Comparison of ENCODE assay signal across 25 cellular contexts in the genomic region with DNA sequence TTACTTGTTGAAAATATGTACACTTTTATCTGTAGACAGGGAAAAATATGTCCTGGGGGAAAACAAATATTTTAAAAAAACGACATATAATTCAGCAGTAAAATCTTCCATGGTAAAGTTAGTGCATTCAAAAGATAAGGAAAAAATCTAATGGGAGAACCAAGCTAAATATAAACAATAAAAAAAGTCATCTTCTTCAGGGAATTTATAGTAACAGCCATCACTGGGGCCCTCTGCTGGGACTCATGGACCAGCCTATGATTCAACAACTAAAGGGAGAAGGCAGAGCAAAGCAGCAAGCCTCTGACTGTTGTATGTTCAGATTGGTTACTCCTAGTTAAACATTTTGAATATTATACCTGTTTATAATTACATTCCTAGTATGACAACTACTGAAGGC.
DNase-seq lines count a peak whose midpoint lies in the region; ATAC-seq and TF ChIP-seq lines count a peak whose summit lies in the region.
"Had no signal": no experiment of that assay in that cellular context is flagged by ENCODE, and none has a peak within 500 bp of the region (broad histone marks: within the 10 kb centered on the region; RNA-seq: fewer than 3 reads in every experiment).

No MANE protein-coding gene starts in this region.

- no peak overlapping the region for H3K4me3 ChIP-seq in astrocyte of the cerebellum (ENCODE audit: low read depth, low read length)
- no peak overlapping the region for H3K4me3 ChIP-seq in upper lobe of left lung
- H3K4me3 ChIP-seq: prostate gland, SJCRH30 had no signal

- POLR2A ChIA-PET in naive thymus-derived CD8-positive, alpha-beta T cell (lab: Charles Lee), result no interaction called here

- H3K4me1 Mint-ChIP-seq in naive thymus-derived CD8-positive, alpha-beta T cell, result no peaks in the 10 kb centered on the region
- H3K4me1 Mint-ChIP-seq: activated B cell treated with CpG ODN at 0.5 μM for 24 hours; activated naive CD8-positive, alpha-beta T cell treated with anti-CD3 and anti-CD28 coated beads, Interleukin-2, amount 50 U/mL, for 24 hours; neural crest cell had no signal

- no peaks in the 10 kb centered on the region for H3K4me1 ChIP-seq in upper lobe of left lung
- H3K4me1 ChIP-seq: prostate gland, SJCRH30 had no signal

- H3K4me3 Mint-ChIP-seq in naive thymus-derived CD8-positive, alpha-beta T cell, result no peak overlapping the region
- H3K4me3 Mint-ChIP-seq: activated B cell treated with CpG ODN at 0.5 μM for 24 hours; activated naive CD8-positive, alpha-beta T cell treated with anti-CD3 and anti-CD28 coated beads, Interleukin-2, amount 50 U/mL, for 24 hours; neural crest cell; type B pancreatic cell had no signal

- WGBS in upper lobe of left lung, 2 donors, result 56 to 74% methylated on average over 1 of the region's 1 CpG

- H3K27me3 ChIP-seq in upper lobe of left lung, result no peaks in the 10 kb centered on the region
- H3K27me3 ChIP-seq: SJCRH30 had no signal

- H3K36me3 Mint-ChIP-seq in naive thymus-derived CD8-positive, alpha-beta T cell, result no peaks in the 10 kb centered on the region
- H3K36me3 Mint-ChIP-seq: type B pancreatic cell had no signal

- no peaks in the 10 kb centered on the region for H3K9me3 ChIP-seq in upper lobe of left lung
- H3K9me3 ChIP-seq: prostate gland, SJCRH30 had no signal

- TF ChIP-seq POLR2A in upper lobe of left lung (IDR thresholded peaks at IDR 0.05), result no peak

- no peak for ATAC-seq in upper lobe of left lung (ENCODE audit: low FRiP score in 2 of 2)
- ATAC-seq in naive thymus-derived CD8-positive, alpha-beta T cell, result no peak
- ATAC-seq: activated naive CD8-positive, alpha-beta T cell treated with anti-CD3 and anti-CD28 coated beads, Interleukin-2, amount 50 U/mL, for 24 hours; esophagus mucosa had no signal

- DNase-seq in EL (peak; percentile 62), OCI-M1 (lab: John Stamatoyannopoulos, UW) (peak; percentile 75), astrocyte of the cerebellum (ENCODE audit: low read depth) (no peak), lung microvascular endothelial cell (ENCODE audit: low read depth in 2 of 2) (peak; percentile 20 to 22), COLO829 (ENCODE audit: low spot score) (no peak), upper lobe of left lung (no peak), ureter (ENCODE audit: low spot score) (no peak)
- no peak for DNase-seq in naive thymus-derived CD8-positive, alpha-beta T cell
- DNase-seq: activated B cell treated with CpG ODN at 0.5 μM for 24 hours; activated CD4-positive, alpha-beta T cell treated with anti-CD3 and anti-CD28 coated beads, Interleukin-2, amount 50 U/mL, for 48 hours; activated effector memory CD4-positive, alpha-beta T cell treated with Interleukin-2 at 50 U/mL for 16 hours; activated naive CD8-positive, alpha-beta T cell treated with anti-CD3 and anti-CD28 coated beads, Interleukin-2, amount 50 U/mL, for 24 hours; Calu3; caudate nucleus; effector CD4-positive, alpha-beta T cell; glutamatergic neuron; midbrain; NCI-H1436; NCI-H69; SJCRH30; stimulated activated naive CD4-positive, alpha-beta T cell treated with Interleukin-2 at 50 U/mL for 16 hours had no signal

- no peak overlapping the region for H3K27ac Mint-ChIP-seq in naive thymus-derived CD8-positive, alpha-beta T cell
- H3K27ac Mint-ChIP-seq: activated B cell treated with CpG ODN at 0.5 μM for 24 hours; activated naive CD8-positive, alpha-beta T cell treated with anti-CD3 and anti-CD28 coated beads, Interleukin-2, amount 50 U/mL, for 24 hours; type B pancreatic cell had no signal

- H3K27me3 Mint-ChIP-seq in naive thymus-derived CD8-positive, alpha-beta T cell, result peaks cover 0 to 18% (median 5%) of the 10 kb centered on the region in 5 donors

- TF ChIP-seq CTCF in astrocyte of the cerebellum (IDR thresholded peaks at IDR 0.05; ENCODE audit: low read depth, low read length, missing control alignments), result peak; percentile 4
- TF ChIP-seq CTCF in upper lobe of left lung (IDR thresholded peaks at IDR 0.05), result no peak

- H3K9me3 Mint-ChIP-seq in naive thymus-derived CD8-positive, alpha-beta T cell, result peaks cover 0 to 8% (median 0%) of the 10 kb centered on the region in 9 donors
- H3K9me3 Mint-ChIP-seq: activated B cell treated with CpG ODN at 0.5 μM for 24 hours; activated naive CD8-positive, alpha-beta T cell treated with anti-CD3 and anti-CD28 coated beads, Interleukin-2, amount 50 U/mL, for 24 hours; neural crest cell; type B pancreatic cell had no signal

- TF ChIP-seq EP300 in upper lobe of left lung (IDR thresholded peaks at IDR 0.05), result no peak

- in situ Hi-C loops in astrocyte of the cerebellum (cut with HindIII; ENCODE audit: low sequenced_read_pairs), result no loop called here

- H3K36me3 ChIP-seq in upper lobe of left lung, result no peaks in the 10 kb centered on the region
- H3K36me3 ChIP-seq: prostate gland, SJCRH30 had no signal

- H3K27ac ChIP-seq in upper lobe of left lung, result no peak overlapping the region
- H3K27ac ChIP-seq: prostate gland, SJCRH30 had no signal

Comparison
In these comparisons a context has a peak if more than half of its experiments do, and no peak if none do; other contexts are left out.
1. DNase-seq: peak in EL (single experiment), OCI-M1 (single experiment) and lung microvascular endothelial cell (2 of 2); none in astrocyte of the cerebellum (single experiment), COLO829 (single experiment), upper lobe of left lung (0 of 2), ureter (single experiment) and naive thymus-derived CD8-positive, alpha-beta T cell (0 of 10).